1 cellular context compared by ENCODE assay signal in genomic region chr2:113583541-113584225, GRCh38.
TF ChIP-seq lines count a peak whose summit lies in the region.
"Not testable (repeated sequence)": the region's sequence is repeated elsewhere in the genome, so short reads cannot be mapped to it uniquely, and the experiment has no call there.

No MANE protein-coding gene starts in this region.

TF ChIP-seq in HepG2, 621 proteins besides CTCF, POLR2A, EP300 and RAD21 (continued from another document and continues in another):
- TF ChIP-seq TFDP2 (CRISPR knock-in tag; IDR thresholded peaks at IDR 0.05) (peak; percentile 83), HOXD1 (CRISPR knock-in tag; IDR thresholded peaks at IDR 0.05) (peak; percentile 97), SP2 (CRISPR knock-in tag; IDR thresholded peaks at IDR 0.05) (peak; percentile 70), ZNF772 (CRISPR knock-in tag; IDR thresholded peaks at IDR 0.05) (peak; percentile 96), ZNF3 (CRISPR knock-in tag; IDR thresholded peaks at IDR 0.05) (peak; percentile 31; the same call in 1 of the 2 replicates), PATZ1 (CRISPR knock-in tag; IDR thresholded peaks at IDR 0.05) (peak; percentile 74), ZBTB43 (CRISPR knock-in tag; conservative IDR thresholded peaks at IDR 0.05) (peak; percentile 91), HNF4A (CRISPR knock-in tag; IDR thresholded peaks at IDR 0.05) (peak; percentile 59), MYC (CRISPR knock-in tag; IDR thresholded peaks at IDR 0.05; ENCODE audit: borderline replicate concordance) (peak; percentile 88), CENPT (CRISPR knock-in tag; IDR thresholded peaks at IDR 0.05; ENCODE audit: low read depth) (peak; percentile 92), SOX5 (CRISPR knock-in tag; IDR thresholded peaks at IDR 0.05; ENCODE audit: borderline replicate concordance) (peak; percentile 55; the same call in 1 of the 2 replicates), ZNF782 (CRISPR knock-in tag; IDR thresholded peaks at IDR 0.05; ENCODE audit: borderline replicate concordance) (peak; percentile 99), ZBED4 (CRISPR knock-in tag; IDR thresholded peaks at IDR 0.05; ENCODE audit: borderline replicate concordance) (peak; percentile 92), ZNF281 (CRISPR knock-in tag; IDR thresholded peaks at IDR 0.05; ENCODE audit: borderline replicate concordance) (peak; percentile 73; the same call in 1 of the 2 replicates), CEBPG (CRISPR knock-in tag; IDR thresholded peaks at IDR 0.05) (peak; percentile 39), POGZ (CRISPR knock-in tag; IDR thresholded peaks at IDR 0.05) (peak; percentile 97), ZNF737 (CRISPR knock-in tag; IDR thresholded peaks at IDR 0.05; ENCODE audit: borderline replicate concordance) (peak; percentile 85; the same call in 1 of the 2 replicates), ZNF777 (CRISPR knock-in tag; IDR thresholded peaks at IDR 0.05) (peak; percentile 93), ARID5B (CRISPR knock-in tag; IDR thresholded peaks at IDR 0.05) (peak; percentile 82), AHR (CRISPR knock-in tag; IDR thresholded peaks at IDR 0.05) (peak; percentile 99), GATAD2A (CRISPR knock-in tag; IDR thresholded peaks at IDR 0.05) (peak; percentile 54), AKAP8 (CRISPR knock-in tag; IDR thresholded peaks at IDR 0.05) (peak; percentile 92; the same call in 1 of the 2 replicates), NR1H2 (CRISPR knock-in tag; IDR thresholded peaks at IDR 0.05; ENCODE audit: borderline replicate concordance, low read depth) (peak; percentile 82; the same call in 1 of the 2 replicates), NFYC (CRISPR knock-in tag; IDR thresholded peaks at IDR 0.05) (peak; percentile 51), GMEB2 (CRISPR knock-in tag; IDR thresholded peaks at IDR 0.05; ENCODE audit: low read depth) (0 out of 2 replicates have a peak, but pooled peaks have one; percentile 43), ZBTB42 (CRISPR knock-in tag; IDR thresholded peaks at IDR 0.05) (peak; percentile 90), ZFP36L1 (CRISPR knock-in tag; IDR thresholded peaks at IDR 0.05) (peak; percentile 66; the same call in 1 of the 2 replicates), NFATC3 (CRISPR knock-in tag; IDR thresholded peaks at IDR 0.05) (0 out of 2 replicates have a peak, but pooled peaks have one; percentile 41), SOX6 (CRISPR knock-in tag; IDR thresholded peaks at IDR 0.05) (peak; percentile 65), ZNF546 (CRISPR knock-in tag; conservative IDR thresholded peaks at IDR 0.05) (peak; percentile 86; the same call in 1 of the 2 replicates), ZFP1 (CRISPR knock-in tag; IDR thresholded peaks at IDR 0.05) (peak; percentile 60; the same call in 1 of the 2 replicates), KMT2B (CRISPR knock-in tag; IDR thresholded peaks at IDR 0.05) (peak; percentile 93), ZBTB2 (CRISPR knock-in tag; IDR thresholded peaks at IDR 0.05; ENCODE audit: low read depth) (peak; percentile 83), FOXC1 (CRISPR knock-in tag; IDR thresholded peaks at IDR 0.05; ENCODE audit: borderline replicate concordance) (peak; percentile 97), PPARG (CRISPR knock-in tag; conservative IDR thresholded peaks at IDR 0.05) (peak; percentile 71), ZNF180 (CRISPR knock-in tag; IDR thresholded peaks at IDR 0.05; ENCODE audit: borderline replicate concordance, low read depth) (peak; percentile 50; the same call in 1 of the 2 replicates), ZNF34 (CRISPR knock-in tag; IDR thresholded peaks at IDR 0.05; ENCODE audit: borderline replicate concordance) (peak; percentile 98; the same call in 1 of the 2 replicates), ZNF543 (CRISPR knock-in tag; IDR thresholded peaks at IDR 0.05) (peak; percentile 94; the same call in 1 of the 2 replicates), NFKBIZ (CRISPR knock-in tag; IDR thresholded peaks at IDR 0.05) (peak; percentile 71; the same call in 1 of the 2 replicates), NONO (CRISPR knock-in tag; conservative IDR thresholded peaks at IDR 0.05) (peak; percentile 98), ESRRA (CRISPR knock-in tag; IDR thresholded peaks at IDR 0.05; ENCODE audit: low read depth) (peak; percentile 89), ZSCAN21 (CRISPR knock-in tag; IDR thresholded peaks at IDR 0.05; ENCODE audit: borderline replicate concordance) (peak; percentile 97), ZNF883 (CRISPR knock-in tag; IDR thresholded peaks at IDR 0.05; ENCODE audit: not compliant biosample characterization) (peak; percentile 95)
- not testable (repeated sequence) for TF ChIP-seq SOX6, NONO (IDR thresholded peaks at IDR 0.05)
